In genomic region chr1:54337928-54338327, GRCh38 we compare ENCODE assay signal across 1 cellular context.
TF ChIP-seq lines count a peak whose summit lies in the region.

No MANE protein-coding gene starts in this region.

TF ChIP-seq in HCT116, 20 proteins besides CTCF, POLR2A, EP300 and RAD21 (continued from another document):
- TF ChIP-seq, protein P1, sequence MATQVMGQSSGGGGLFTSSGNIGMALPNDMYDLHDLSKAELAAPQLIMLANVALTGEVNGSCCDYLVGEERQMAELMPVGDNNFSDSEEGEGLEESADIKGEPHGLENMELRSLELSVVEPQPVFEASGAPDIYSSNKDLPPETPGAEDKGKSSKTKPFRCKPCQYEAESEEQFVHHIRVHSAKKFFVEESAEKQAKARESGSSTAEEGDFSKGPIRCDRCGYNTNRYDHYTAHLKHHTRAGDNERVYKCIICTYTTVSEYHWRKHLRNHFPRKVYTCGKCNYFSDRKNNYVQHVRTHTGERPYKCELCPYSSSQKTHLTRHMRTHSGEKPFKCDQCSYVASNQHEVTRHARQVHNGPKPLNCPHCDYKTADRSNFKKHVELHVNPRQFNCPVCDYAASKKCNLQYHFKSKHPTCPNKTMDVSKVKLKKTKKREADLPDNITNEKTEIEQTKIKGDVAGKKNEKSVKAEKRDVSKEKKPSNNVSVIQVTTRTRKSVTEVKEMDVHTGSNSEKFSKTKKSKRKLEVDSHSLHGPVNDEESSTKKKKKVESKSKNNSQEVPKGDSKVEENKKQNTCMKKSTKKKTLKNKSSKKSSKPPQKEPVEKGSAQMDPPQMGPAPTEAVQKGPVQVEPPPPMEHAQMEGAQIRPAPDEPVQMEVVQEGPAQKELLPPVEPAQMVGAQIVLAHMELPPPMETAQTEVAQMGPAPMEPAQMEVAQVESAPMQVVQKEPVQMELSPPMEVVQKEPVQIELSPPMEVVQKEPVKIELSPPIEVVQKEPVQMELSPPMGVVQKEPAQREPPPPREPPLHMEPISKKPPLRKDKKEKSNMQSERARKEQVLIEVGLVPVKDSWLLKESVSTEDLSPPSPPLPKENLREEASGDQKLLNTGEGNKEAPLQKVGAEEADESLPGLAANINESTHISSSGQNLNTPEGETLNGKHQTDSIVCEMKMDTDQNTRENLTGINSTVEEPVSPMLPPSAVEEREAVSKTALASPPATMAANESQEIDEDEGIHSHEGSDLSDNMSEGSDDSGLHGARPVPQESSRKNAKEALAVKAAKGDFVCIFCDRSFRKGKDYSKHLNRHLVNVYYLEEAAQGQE (IDR thresholded peaks at IDR 0.05; ENCODE audit: low read depth), result no peak
